In the genomic region with DNA sequence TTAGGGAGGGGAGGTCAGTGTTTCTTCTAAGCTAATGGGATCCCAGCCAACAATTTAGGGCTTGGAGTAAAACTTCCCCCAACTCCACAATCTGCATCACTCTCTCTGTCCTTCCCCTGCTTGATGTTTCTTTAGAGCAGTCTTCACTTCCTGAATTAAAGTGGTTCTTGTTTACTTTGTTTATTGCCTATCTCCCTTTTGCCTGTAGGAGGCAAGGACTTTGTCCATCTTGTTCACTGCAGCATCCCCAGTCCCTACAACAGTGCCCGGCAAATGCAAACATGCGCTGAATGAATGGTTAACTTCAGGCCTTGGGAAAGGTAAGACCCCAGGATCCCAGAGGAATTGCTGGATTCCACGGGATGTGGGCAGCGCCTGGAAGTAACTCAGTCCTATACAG, we compare ENCODE assay signal across 7 cellular contexts.
DNase-seq lines count a peak whose midpoint lies in the region; ATAC-seq, FAIRE-seq and TF ChIP-seq lines count a peak whose summit lies in the region.
"Not testable (repeated sequence)": the region's sequence is repeated elsewhere in the genome, so short reads cannot be mapped to it uniquely, and the experiment has no call there.

No MANE protein-coding gene starts in this region.

- FAIRE-seq in bronchial epithelial cell (lab: Jason Lieb, UNC): peak; percentile 85
- not testable (repeated sequence) for FAIRE-seq in small intestine (lab: Jason Lieb, UNC)

- H3K4me2 ChIP-seq in hepatocyte: not testable (repeated sequence)

- 68% methylated on average over 4 of the region's 4 CpGs for WGBS in hepatocyte (ENCODE audit: low lambda C conversion rate, missing lambda C conversion rate)
- WGBS in small intestine, 3 donors: 44 to 70% (median 56%) methylated on average over 2 to 3 of the region's 4 CpGs

- H3K36me3 ChIP-seq in bronchial epithelial cell (ENCODE audit: control insufficient read depth, insufficient read depth, low read length); hepatocyte (replicated peaks; ENCODE audit: insufficient read depth, low read depth); mucosa of descending colon (ENCODE audit: low read depth); small intestine (ENCODE audit: control insufficient read depth in 2 of 2, insufficient read depth in 2 of 2, low read length in 2 of 2): not testable (repeated sequence)

- intact Hi-C loops in mucosa of descending colon (cut with DNase I, micrococcal nuclease): not testable (repeated sequence)

- H4K20me1 ChIP-seq in hepatocyte (ENCODE audit: insufficient read depth, poor library complexity, severe bottlenecking): not testable (repeated sequence)

- not testable (repeated sequence) for H3K9me3 ChIP-seq in T-helper 17 cell (ENCODE audit: control insufficient read depth, low read length, poor library complexity, severe bottlenecking); hepatocyte (ENCODE audit: low read depth); mucosa of descending colon; small intestine (ENCODE audit: control insufficient read depth, low read depth)

- ATAC-seq in T-helper 17 cell: not testable (repeated sequence)
- peak; percentile 76 for ATAC-seq in mucosa of descending colon

- H3K27me3 ChIP-seq in bronchial epithelial cell (ENCODE audit: control insufficient read depth, insufficient read depth, low read length); hepatocyte; small intestine (ENCODE audit: control insufficient read depth in 2 of 2, insufficient read depth in 2 of 2, low read length in 2 of 2): not testable (repeated sequence)

- not testable (repeated sequence) for H2AFZ ChIP-seq in hepatocyte

- H3K9me2 ChIP-seq in hepatocyte (replicated peaks; ENCODE audit: insufficient read depth): not testable (repeated sequence)

- not testable (repeated sequence) for H3K27me3 Mint-ChIP-seq in T-helper 17 cell

- DNase-seq in DMS53 (lab: John Stamatoyannopoulos, UW): peak; percentile 13
- peak; percentile 32 for DNase-seq in HuH-7.5 (ENCODE audit: low spot score)
- DNase-seq in T-helper 17 cell; bronchial epithelial cell (ENCODE audit: low read depth); mucosa of descending colon: not testable (repeated sequence)
- DNase-seq in hepatocyte (ENCODE audit: low spot score): peak; percentile 25
- peak; percentile 4 for DNase-seq in small intestine

- not testable (repeated sequence) for H3K4me3 ChIP-seq in bronchial epithelial cell (ENCODE audit: low read depth, low read length); hepatocyte; mucosa of descending colon; small intestine (ENCODE audit: low read depth in 1 of 2, low read length in 2 of 2)

- H3K4me1 ChIP-seq in hepatocyte (ENCODE audit: insufficient read depth); mucosa of descending colon (ENCODE audit: low read depth); small intestine (ENCODE audit: control insufficient read depth in 2 of 2, insufficient read depth in 1 of 2, low read depth in 1 of 2, low read length in 1 of 2): not testable (repeated sequence)

- peak overlapping the region; percentile 5 for H3K4me3 Mint-ChIP-seq in T-helper 17 cell

- H3K4me1 Mint-ChIP-seq in T-helper 17 cell: not testable (repeated sequence)

- not testable (repeated sequence) for H3K79me2 ChIP-seq in hepatocyte

- H3K27ac ChIP-seq in hepatocyte; small intestine (ENCODE audit: low read depth in 1 of 2, low read length in 1 of 2): not testable (repeated sequence)

- H3K27ac Mint-ChIP-seq in T-helper 17 cell: not testable (repeated sequence)

- not testable (repeated sequence) for H3K36me3 Mint-ChIP-seq in T-helper 17 cell (ENCODE audit: low read depth)

- not testable (repeated sequence) for TF ChIP-seq CTCF in bronchial epithelial cell (IDR thresholded peaks at IDR 0.05; ENCODE audit: insufficient read depth, low read length, severe bottlenecking); hepatocyte (IDR thresholded peaks at IDR 0.05; ENCODE audit: poor library complexity); mucosa of descending colon (IDR thresholded peaks at IDR 0.05)
